Comparison of ENCODE assay signal across 1 cellular context in genomic region chr11:64227405-64227956, GRCh38.
TF ChIP-seq lines count a peak whose summit lies in the region.

No MANE protein-coding gene starts in this region.

TF ChIP-seq in A549, 52 proteins besides CTCF, POLR2A, EP300 and RAD21 (continued from another document):
- TF ChIP-seq PBX3 (IDR thresholded peaks at IDR 0.05) (no peak), CBX8 (IDR thresholded peaks at IDR 0.05) (no peak), MYC (IDR thresholded peaks at IDR 0.05; ENCODE audit: borderline replicate concordance, low read length) (no peak), TFCP2L1 (CRISPR knock-in tag; IDR thresholded peaks at IDR 0.05) (no peak), SREBF2 (IDR thresholded peaks at IDR 0.05) (no peak), SMC3 (IDR thresholded peaks at IDR 0.05) (no peak)
